ENCODE assay signal across 24 cellular contexts in the genomic region with DNA sequence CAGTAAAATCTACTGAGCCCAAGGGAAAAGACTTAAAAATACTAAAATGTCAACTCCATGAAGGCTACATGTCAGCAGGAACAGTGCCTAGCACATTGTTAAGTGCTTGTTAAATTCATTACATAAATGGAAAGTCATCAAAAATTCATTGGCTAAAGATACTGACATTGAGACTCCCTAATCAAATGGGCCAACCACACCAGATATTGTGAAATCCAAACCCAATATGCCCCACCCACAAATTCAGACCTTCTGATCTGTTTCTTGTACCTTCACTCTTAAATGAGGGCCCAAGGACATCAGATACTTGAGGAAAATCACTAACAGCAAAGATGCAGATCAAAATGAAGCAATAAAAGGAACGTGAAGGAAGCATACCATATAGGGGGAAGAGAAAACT.
"Had no signal": no experiment of that assay in that cellular context is flagged by ENCODE, and none has a peak within 500 bp of the region (broad histone marks: within the 10 kb centered on the region; RNA-seq: fewer than 3 reads in every experiment).

No MANE protein-coding gene starts in this region.

- H3K4me3 Mint-ChIP-seq: activated CD4-positive, alpha-beta memory T cell treated with anti-CD3 and anti-CD28 coated beads, Interleukin-2, amount 10 ng/mL, durations not matched to agents 7 days and 5 days; activated CD4-positive, alpha-beta T cell treated with anti-CD3 and anti-CD28 coated beads, Interleukin-2, amount 10 ng/mL, durations not matched to agents 7 days and 5 days; activated CD8-positive, alpha-beta memory T cell treated with anti-CD3 and anti-CD28 coated beads, Interleukin-2, amount 10 ng/mL, durations not matched to agents 7 days and 5 days; activated naive CD8-positive, alpha-beta T cell treated with anti-CD3 and anti-CD28 coated beads, Interleukin-2, amount 10 ng/mL, durations not matched to agents 7 days and 5 days; activated T-helper 17 cell treated with anti-CD3 and anti-CD28 coated beads, Interleukin-2, amount 50 U/mL, for 72 hours; dendritic cell treated with granulocyte-macrophage colony-stimulating factor and Interleukin-4, amounts not matched to agents 40 ng/mL and 50 ng/mL, for 4 days; naive thymus-derived CD4-positive, alpha-beta T cell; neural crest cell; type B pancreatic cell had no signal

- DNase-seq: activated CD4-positive, alpha-beta memory T cell treated with anti-CD3 and anti-CD28 coated beads, Interleukin-2, amount 10 ng/mL, durations not matched to agents 7 days and 5 days; activated CD4-positive, alpha-beta T cell treated with anti-CD3 and anti-CD28 coated beads, Interleukin-2, amount 10 ng/mL, durations not matched to agents 7 days and 5 days; activated CD8-positive, alpha-beta memory T cell treated with anti-CD3 and anti-CD28 coated beads, Interleukin-2, amount 10 ng/mL, durations not matched to agents 7 days and 5 days; activated gamma-delta T cell treated with Interleukin-2 at 50 U/mL for 16 hours; activated naive CD8-positive, alpha-beta T cell treated with anti-CD3 and anti-CD28 coated beads, Interleukin-2, amount 10 ng/mL, durations not matched to agents 7 days and 5 days; amygdala; central memory CD4-positive, alpha-beta T cell; endodermal cell; foreskin keratinocyte; heart right ventricle; midbrain; naive thymus-derived CD4-positive, alpha-beta T cell; nucleus accumbens; right cardiac atrium; spleen; stimulated activated naive CD4-positive, alpha-beta T cell; T-helper 9 cell; uterus had no signal

- ATAC-seq: activated CD8-positive, alpha-beta memory T cell treated with anti-CD3 and anti-CD28 coated beads, Interleukin-2, amount 10 ng/mL, durations not matched to agents 7 days and 5 days; activated T-helper 17 cell treated with anti-CD3 and anti-CD28 coated beads, Interleukin-2, amount 50 U/mL, for 72 hours; foreskin keratinocyte; heart right ventricle; naive thymus-derived CD4-positive, alpha-beta T cell; right cardiac atrium had no signal

- H3K4me3 ChIP-seq: esophagus muscularis mucosa, heart right ventricle, spleen, uterus had no signal

- H3K27ac Mint-ChIP-seq: activated CD4-positive, alpha-beta memory T cell treated with anti-CD3 and anti-CD28 coated beads, Interleukin-2, amount 10 ng/mL, durations not matched to agents 7 days and 5 days; activated CD4-positive, alpha-beta T cell treated with anti-CD3 and anti-CD28 coated beads, Interleukin-2, amount 10 ng/mL, durations not matched to agents 7 days and 5 days; activated CD8-positive, alpha-beta memory T cell treated with anti-CD3 and anti-CD28 coated beads, Interleukin-2, amount 10 ng/mL, durations not matched to agents 7 days and 5 days; activated naive CD8-positive, alpha-beta T cell treated with anti-CD3 and anti-CD28 coated beads, Interleukin-2, amount 10 ng/mL, durations not matched to agents 7 days and 5 days; dendritic cell treated with granulocyte-macrophage colony-stimulating factor and Interleukin-4, amounts not matched to agents 40 ng/mL and 50 ng/mL, for 4 days; type B pancreatic cell had no signal

- H3K9me3 ChIP-seq: esophagus muscularis mucosa, heart right ventricle, spleen, uterus had no signal

- H3K27me3 Mint-ChIP-seq: activated CD4-positive, alpha-beta memory T cell treated with anti-CD3 and anti-CD28 coated beads, Interleukin-2, amount 10 ng/mL, durations not matched to agents 7 days and 5 days; activated CD4-positive, alpha-beta T cell treated with anti-CD3 and anti-CD28 coated beads, Interleukin-2, amount 10 ng/mL, durations not matched to agents 7 days and 5 days; activated CD8-positive, alpha-beta memory T cell treated with anti-CD3 and anti-CD28 coated beads, Interleukin-2, amount 10 ng/mL, durations not matched to agents 7 days and 5 days; activated naive CD8-positive, alpha-beta T cell treated with anti-CD3 and anti-CD28 coated beads, Interleukin-2, amount 10 ng/mL, durations not matched to agents 7 days and 5 days; activated T-helper 17 cell treated with anti-CD3 and anti-CD28 coated beads, Interleukin-2, amount 50 U/mL, for 72 hours; dendritic cell treated with granulocyte-macrophage colony-stimulating factor and Interleukin-4, amounts not matched to agents 40 ng/mL and 50 ng/mL, for 4 days; naive thymus-derived CD4-positive, alpha-beta T cell; type B pancreatic cell had no signal

- H3K4me1 Mint-ChIP-seq: activated CD4-positive, alpha-beta memory T cell treated with anti-CD3 and anti-CD28 coated beads, Interleukin-2, amount 10 ng/mL, durations not matched to agents 7 days and 5 days had no signal

- H3K27ac ChIP-seq: esophagus muscularis mucosa, foreskin keratinocyte, heart right ventricle, spleen, uterus, VCaP had no signal

- H3K27me3 ChIP-seq: esophagus muscularis mucosa, foreskin keratinocyte, heart right ventricle, spleen, uterus had no signal

- H3K9me3 Mint-ChIP-seq: activated CD4-positive, alpha-beta memory T cell treated with anti-CD3 and anti-CD28 coated beads, Interleukin-2, amount 10 ng/mL, durations not matched to agents 7 days and 5 days; activated CD4-positive, alpha-beta T cell treated with anti-CD3 and anti-CD28 coated beads, Interleukin-2, amount 10 ng/mL, durations not matched to agents 7 days and 5 days; activated naive CD8-positive, alpha-beta T cell treated with anti-CD3 and anti-CD28 coated beads, Interleukin-2, amount 10 ng/mL, durations not matched to agents 7 days and 5 days; activated T-helper 17 cell treated with anti-CD3 and anti-CD28 coated beads, Interleukin-2, amount 50 U/mL, for 72 hours; dendritic cell treated with granulocyte-macrophage colony-stimulating factor and Interleukin-4, amounts not matched to agents 40 ng/mL and 50 ng/mL, for 4 days; endodermal cell; naive thymus-derived CD4-positive, alpha-beta T cell; neural crest cell; type B pancreatic cell had no signal

- H3K4me1 ChIP-seq: foreskin keratinocyte, uterus had no signal

- H3K36me3 ChIP-seq: uterus had no signal
